ENCODE assay signal across 11 cellular contexts in the genomic region with DNA sequence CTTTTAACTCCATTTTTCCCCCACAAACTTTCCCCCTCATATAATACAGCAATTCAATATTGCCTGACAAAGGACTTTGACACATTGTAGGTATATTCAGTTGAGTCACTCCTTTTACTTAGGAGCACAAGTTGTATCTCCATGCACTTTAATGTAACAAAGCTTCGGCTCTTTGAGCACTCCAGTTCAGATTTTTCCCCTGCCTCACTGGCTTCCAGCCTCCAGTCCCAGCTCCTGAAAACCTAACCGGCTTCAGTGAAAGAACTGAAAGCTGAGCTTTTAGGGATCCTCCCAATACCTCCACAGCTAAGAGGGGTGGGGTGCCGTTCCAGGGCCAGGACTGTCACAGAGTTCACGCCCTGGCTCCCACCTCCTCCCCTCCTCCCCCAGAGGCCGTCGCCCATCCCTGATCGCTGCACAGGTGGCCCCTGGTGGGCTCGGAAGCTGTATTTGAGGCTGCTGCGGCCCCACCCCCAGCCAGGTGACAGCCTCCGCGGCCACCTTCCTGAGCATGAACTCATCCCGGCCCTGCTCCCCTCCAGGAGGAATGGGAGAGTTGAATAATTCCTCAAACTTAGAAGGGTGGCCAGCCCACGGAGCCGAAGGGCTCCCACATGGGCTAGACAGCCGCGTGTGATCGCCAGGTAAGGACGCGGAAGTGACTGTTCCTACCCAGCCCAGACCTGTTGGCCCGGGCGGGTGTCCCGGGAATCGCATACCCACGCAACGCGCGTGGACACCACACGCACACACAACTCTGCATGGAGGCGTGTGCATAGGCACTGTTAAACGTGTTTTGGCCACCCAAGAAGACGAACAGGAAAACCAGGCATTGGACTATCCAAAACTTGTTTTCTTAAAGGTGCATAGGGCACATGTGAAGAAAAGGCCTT. TPM values are rescaled to one million over a fixed set of nuclear protein-coding genes. Genes with fewer than 3 reads are reported as not detected.
DNase-seq lines count a peak whose midpoint lies in the region; ATAC-seq and TF ChIP-seq lines count a peak whose summit lies in the region.
"Had no signal": no experiment of that assay in that cellular context is flagged by ENCODE, and none has a peak within 500 bp of the region (broad histone marks: within the 10 kb centered on the region; RNA-seq: fewer than 3 reads in every experiment).

No MANE protein-coding gene starts in this region.

- CTCF ChIA-PET in Calu3 (lab: Charles Lee): interaction anchor here (0.9 kb wide), 1 partner anchor 95 kb away, joined by 3 read pairs; no protein-coding TSS in a partner anchor

- peak; percentile 37 for DNase-seq in Calu3
- no peak for DNase-seq in MM.1S
- DNase-seq in esophagus muscularis mucosa (ENCODE audit: extremely low spot score): no peak
- DNase-seq in osteoblast (ENCODE audit: insufficient read length, low spot score, missing footprints): peak; percentile 64
- DNase-seq in SIG-M5 (lab: John Stamatoyannopoulos, UW): no peak
- DNase-seq in mesenteric fat pad (ENCODE audit: low spot score): no peak
- no peak for DNase-seq in H4 (ENCODE audit: low spot score)
- DNase-seq: activated CD4-positive, alpha-beta memory T cell treated with anti-CD3 and anti-CD28 coated beads for 36 hours; central memory CD4-positive, alpha-beta T cell; islet precursor cell had no signal

- TF ChIP-seq POLR2A in esophagus muscularis mucosa (IDR thresholded peaks at IDR 0.05; ENCODE audit: low read depth): no peak

- H3K4me1 ChIP-seq in MM.1S (ENCODE audit: low read length): peaks cover 41% of the 10 kb centered on the region
- peaks cover 15 to 30% (median 25%) of the 10 kb centered on the region in 4 donors for H3K4me1 ChIP-seq in esophagus muscularis mucosa
- no peaks in the 10 kb centered on the region for H3K4me1 ChIP-seq in osteoblast (ENCODE audit: insufficient read depth, low read length)

- H3K36me3 Mint-ChIP-seq in Calu3 (ENCODE audit: insufficient read depth, unreplicated experiment): peaks cover 29% of the 10 kb centered on the region
- H3K36me3 Mint-ChIP-seq: activated CD4-positive, alpha-beta memory T cell treated with anti-CD3 and anti-CD28 coated beads for 36 hours had no signal

- H3K36me3 ChIP-seq in MM.1S (replicated peaks; ENCODE audit: insufficient read depth, low read length) (no peaks in the 10 kb centered on the region), esophagus muscularis mucosa (no peaks in the 10 kb centered on the region), osteoblast (ENCODE audit: insufficient read depth, low read length) (no peaks in the 10 kb centered on the region)

- peak overlapping the region; percentile 82 for H3K27ac Mint-ChIP-seq in Calu3 (ENCODE audit: unreplicated experiment)
- H3K27ac Mint-ChIP-seq: activated CD4-positive, alpha-beta memory T cell treated with anti-CD3 and anti-CD28 coated beads for 36 hours had no signal

- peaks cover 13% of the 10 kb centered on the region for H3K27me3 Mint-ChIP-seq in Calu3 (ENCODE audit: unreplicated experiment)

- intact Hi-C loops in Calu3 (cut with micrococcal nuclease; ENCODE audit: unreplicated experiment) (loop anchor here (2.0 to 5.0 kb wide), 3 partner anchors 51 to 136 kb away; no protein-coding TSS in a partner anchor), esophagus muscularis mucosa (cut with DNase I) (no loop called here)

- peak overlapping the region; percentile 96 for H3K4me3 Mint-ChIP-seq in Calu3 (ENCODE audit: low read depth, unreplicated experiment)

- no peaks in the 10 kb centered on the region for H3K9me3 ChIP-seq in MM.1S (replicated peaks; ENCODE audit: insufficient read depth, low read length)
- H3K9me3 ChIP-seq in esophagus muscularis mucosa: no peaks in the 10 kb centered on the region
- no peaks in the 10 kb centered on the region for H3K9me3 ChIP-seq in osteoblast (ENCODE audit: low read depth, low read length)

- H3K4me3 ChIP-seq in MM.1S (ENCODE audit: low read length) (peak overlapping the region; percentile 96), esophagus muscularis mucosa (peak overlapping the region in 3 of 4 donors; percentile 1 to 77 (median 65)), osteoblast (ENCODE audit: insufficient read depth, low read length) (no peak overlapping the region)

- H2AFZ ChIP-seq in MM.1S (ENCODE audit: low read length) (peak overlapping the region; percentile 61; the same call in 1 of the 2 replicates), osteoblast (ENCODE audit: low read length) (no peak overlapping the region)

- H3K27me3 ChIP-seq in MM.1S (replicated peaks; ENCODE audit: insufficient read depth, low read length) (0 out of 2 replicates have a peak, but pooled peaks cover 5% of the 10 kb centered on the region), esophagus muscularis mucosa (peaks cover 7 to 82% (median 31%) of the 10 kb centered on the region in 4 donors), osteoblast (ENCODE audit: insufficient read depth, low read length) (peaks cover 43% of the 10 kb centered on the region)

- ATAC-seq in HG03159 (IDR thresholded peaks at IDR 0.05; ENCODE audit: unreplicated experiment): no peak

- TF ChIP-seq CTCF in Calu3 (IDR thresholded peaks at IDR 0.05; ENCODE audit: unreplicated experiment) (no peak), MM.1S (IDR thresholded peaks at IDR 0.05; ENCODE audit: low read length) (no peak), esophagus muscularis mucosa (IDR thresholded peaks at IDR 0.05) (no peak), osteoblast (IDR thresholded peaks at IDR 0.05; ENCODE audit: extremely low read depth, low read depth, low read length) (no peak)

- no peaks in the 10 kb centered on the region for H3K9me2 ChIP-seq in MM.1S (replicated peaks; ENCODE audit: insufficient read depth, low read length)

- WGBS in esophagus muscularis mucosa: 11% methylated on average over 22 of the region's 31 CpGs

- H3K79me2 ChIP-seq in MM.1S (ENCODE audit: low read length): peaks cover 56% of the 10 kb centered on the region
- no peaks in the 10 kb centered on the region for H3K79me2 ChIP-seq in osteoblast (ENCODE audit: insufficient read depth, low read length)

- no TSS peak for BruUV-seq in Calu3 (replicated peaks; lab: Mats Ljungman, UMichigan)

- no peaks in the 10 kb centered on the region for H3K9me3 Mint-ChIP-seq in Calu3 (ENCODE audit: low read depth, unreplicated experiment)
- H3K9me3 Mint-ChIP-seq: activated CD4-positive, alpha-beta memory T cell treated with anti-CD3 and anti-CD28 coated beads for 36 hours had no signal

- TF ChIP-seq EP300 in esophagus muscularis mucosa (IDR thresholded peaks at IDR 0.05): no peak

- H3K9ac ChIP-seq in MM.1S (ENCODE audit: low read length): peak overlapping the region; percentile 82

- H3F3A ChIP-seq in MM.1S (ENCODE audit: insufficient read depth, low read length): peaks cover 23% of the 10 kb centered on the region

- H4K20me1 ChIP-seq in MM.1S (ENCODE audit: insufficient read depth, low read length) (no peaks in the 10 kb centered on the region), osteoblast (ENCODE audit: insufficient read depth, low read length) (no peaks in the 10 kb centered on the region)

- H3K4me2 ChIP-seq in MM.1S (ENCODE audit: low read depth, low read length): peak overlapping the region; percentile 80
- H3K4me2 ChIP-seq in osteoblast (ENCODE audit: insufficient read depth, low read length): no peak overlapping the region

- H3K27ac ChIP-seq in MM.1S (ENCODE audit: low read length) (no peak overlapping the region), esophagus muscularis mucosa (replicated peaks in 1 of 4) (peak overlapping the region in 1 of 4 donors; percentile 20), osteoblast (ENCODE audit: low read depth, low read length) (no peak overlapping the region)

- H3K4me1 Mint-ChIP-seq in Calu3 (ENCODE audit: low read depth, unreplicated experiment): peaks cover 50% of the 10 kb centered on the region

RNA-seq across cellular contexts. Expression of gene MYO5B, which starts 1.8 kb away (rescaled TPM):
- 56.7 and 59.1 TPM in 2 replicates for total RNA-seq in Calu3 (2022)
- total RNA-seq in esophagus muscularis mucosa: 10 to 100 TPM in 1 of 4 donors, 1 to 10 TPM in 3; 2.0 to 13.9 (median 5.3) TPM
- 0.36 and 1.2 TPM in 2 replicates for total RNA-seq in osteoblast
- 1.6 TPM for total RNA-seq in mesenteric fat pad
- total RNA-seq in H4 (2014; rRNA removed; shearing (Covaris generic)): 10.9 and 12.4 TPM in 2 replicates

Comparison
In these comparisons a context has a peak if more than half of its experiments do, and no peak if none do; other contexts are left out.
1. DNase-seq: peak in Calu3 (single experiment) and osteoblast (single experiment); none in MM.1S (single experiment), esophagus muscularis mucosa (single experiment), SIG-M5 (single experiment), mesenteric fat pad (single experiment) and H4 (single experiment).